24 cellular contexts compared by ENCODE assay signal in genomic region chr12:66500094-66500493, GRCh38.
DNase-seq lines count a peak whose midpoint lies in the region; ATAC-seq, FAIRE-seq and TF ChIP-seq lines count a peak whose summit lies in the region.
"Had no signal": no experiment of that assay in that cellular context is flagged by ENCODE, and none has a peak within 500 bp of the region (broad histone marks: within the 10 kb centered on the region; RNA-seq: fewer than 3 reads in every experiment).

No MANE protein-coding gene starts in this region.

- H3K4me1 ChIP-seq in GM23338 (ENCODE audit: insufficient read depth) (peaks cover 48% of the 10 kb centered on the region), MM.1S (ENCODE audit: low read length) (peaks cover 21% of the 10 kb centered on the region), H1 (replicated peaks in 1 of 4; ENCODE audit: control insufficient read depth in 3 of 4, insufficient read depth in 4 of 4, low read length in 3 of 4) (peaks cover 4 to 22% (median 16%) of the 10 kb centered on the region in 4 experiments), suprapubic skin (no peaks in the 10 kb centered on the region)
- H3K4me1 ChIP-seq: BLaER1 had no signal

- no peak overlapping the region for H3K4ac ChIP-seq in H1 (replicated peaks; ENCODE audit: insufficient read length, low read depth, low read length)

- H4K5ac ChIP-seq in H1 (ENCODE audit: insufficient read length, low read depth, low read length), result no peak overlapping the region

- H2BK15ac ChIP-seq in H1 (ENCODE audit: low read length), result no peak overlapping the region

- TF ChIP-seq POLR2A in H1 (IDR thresholded peaks at IDR 0.05; ENCODE audit: control extremely low read depth in 1 of 2, low read depth in 2 of 2, low read length in 2 of 2) (no peak), suprapubic skin (IDR thresholded peaks at IDR 0.05) (no peak)

- H3K27ac Mint-ChIP-seq in GM23338 (0 out of 2 replicates have a peak overlapping the region, but pooled peaks have one; percentile 32), nephron progenitor cell (peak overlapping the region; percentile 2)
- H3K27ac Mint-ChIP-seq: CD4-positive, CD25-positive, alpha-beta regulatory T cell had no signal

- no peak for TF ChIP-seq CTCF in GM23338 (conservative IDR thresholded peaks at IDR 0.05; ENCODE audit: low read depth in 2 of 2)
- TF ChIP-seq CTCF in MM.1S (IDR thresholded peaks at IDR 0.05; ENCODE audit: low read length), result no peak
- TF ChIP-seq CTCF in H1 (IDR thresholded peaks at IDR 0.05; ENCODE audit: control extremely low read depth in 1 of 3, insufficient read depth in 1 of 3, low read depth in 1 of 3, low read length in 3 of 3), result no peak
- no peak for TF ChIP-seq CTCF in nephron progenitor cell (IDR thresholded peaks at IDR 0.05)
- TF ChIP-seq CTCF in suprapubic skin (IDR thresholded peaks at IDR 0.05), result no peak

- H3K18ac ChIP-seq in H1 (ENCODE audit: extremely low read depth, low read length), result no peak overlapping the region

- H3K4me3 ChIP-seq in GM23338, result no peak overlapping the region
- no peak overlapping the region for H3K4me3 ChIP-seq in MM.1S (ENCODE audit: low read length)
- H3K4me3 ChIP-seq in H1 (ENCODE audit: extremely low read depth in 1 of 4, insufficient read depth in 2 of 4, low read depth in 3 of 4, low read length in 4 of 4), result no peak overlapping the region
- no peak overlapping the region for H3K4me3 ChIP-seq in suprapubic skin
- H3K4me3 ChIP-seq: BLaER1, K562, MG63 had no signal

- no peaks in the 10 kb centered on the region for H3K79me2 ChIP-seq in GM23338 (replicated peaks; ENCODE audit: insufficient read depth)
- H3K79me2 ChIP-seq in MM.1S (ENCODE audit: low read length), result no peaks in the 10 kb centered on the region
- no peaks in the 10 kb centered on the region for H3K79me2 ChIP-seq in H1 (ENCODE audit: control insufficient read depth in 1 of 2, insufficient read depth in 2 of 2, low read length in 2 of 2)

- H3K36me3 ChIP-seq in GM23338 (ENCODE audit: insufficient read depth) (no peaks in the 10 kb centered on the region), MM.1S (replicated peaks; ENCODE audit: insufficient read depth, low read length) (no peaks in the 10 kb centered on the region), H1 (ENCODE audit: control insufficient read depth in 2 of 4, insufficient read depth in 4 of 4, low read length in 3 of 4) (no peaks in the 10 kb centered on the region), suprapubic skin (no peaks in the 10 kb centered on the region)
- H3K36me3 ChIP-seq: BLaER1, MG63 had no signal

- peaks cover 58% of the 10 kb centered on the region for H3K4me1 Mint-ChIP-seq in GM23338
- peaks cover 5% of the 10 kb centered on the region for H3K4me1 Mint-ChIP-seq in nephron progenitor cell
- H3K4me1 Mint-ChIP-seq: CD4-positive, CD25-positive, alpha-beta regulatory T cell had no signal

- no peak for TF ChIP-seq RAD21 in H1 (IDR thresholded peaks at IDR 0.05 in 1 of 2, conservative IDR thresholded peaks at IDR 0.05 in 1 of 2; ENCODE audit: low read depth in 2 of 2, low read length in 2 of 2)

- TF ChIP-seq EP300 in H1 (IDR thresholded peaks at IDR 0.05; ENCODE audit: borderline replicate concordance in 1 of 2, low read depth in 2 of 2, low read length in 2 of 2), result no peak
- TF ChIP-seq EP300 in suprapubic skin (IDR thresholded peaks at IDR 0.05), result no peak

- 0 out of 2 replicates have a peak overlapping the region, but pooled peaks have one; percentile 53 for H2BK12ac ChIP-seq in H1 (ENCODE audit: low read depth, low read length)

- H2BK5ac ChIP-seq in H1 (ENCODE audit: low read depth, low read length), result peak overlapping the region; percentile 16; the same call in 1 of the 2 replicates

- H4K20me1 ChIP-seq in GM23338 (replicated peaks; ENCODE audit: insufficient read depth), result no peaks in the 10 kb centered on the region
- H4K20me1 ChIP-seq in MM.1S (ENCODE audit: insufficient read depth, low read length), result no peaks in the 10 kb centered on the region
- H4K20me1 ChIP-seq in H1 (replicated peaks in 1 of 2; ENCODE audit: control insufficient read depth in 1 of 2, insufficient read depth in 2 of 2, low read length in 2 of 2), result no peaks in the 10 kb centered on the region
- H4K20me1 ChIP-seq: BLaER1 had no signal

- CTCF ChIA-PET in H1 (lab: Charles Lee; ENCODE audit: partially characterized antibody), result no interaction called here

- ATAC-seq in GM23338 (no peak), HG02642 (IDR thresholded peaks at IDR 0.05; ENCODE audit: poor library complexity, unreplicated experiment) (no peak), GM19452 (IDR thresholded peaks at IDR 0.05; ENCODE audit: unreplicated experiment) (no peak)
- ATAC-seq: K562, Panc1 had no signal

- POLR2A ChIA-PET in H1 (lab: Charles Lee; ENCODE audit: partially characterized antibody), result no interaction called here

- 0 out of 2 replicates have a peak overlapping the region, but pooled peaks have one; percentile 98 for H3K27ac ChIP-seq in GM23338 (ENCODE audit: low read depth)
- peak overlapping the region; percentile 61; the same call in 1 of the 2 replicates for H3K27ac ChIP-seq in MM.1S (ENCODE audit: low read length)
- H3K27ac ChIP-seq in H1 (ENCODE audit: low read depth, low read length), result no peak overlapping the region
- H3K27ac ChIP-seq in suprapubic skin, result no peak overlapping the region
- H3K27ac ChIP-seq: BLaER1, HL-60 had no signal

- no peaks in the 10 kb centered on the region for H3K79me1 ChIP-seq in H1 (ENCODE audit: low read depth, low read length)

- no peaks in the 10 kb centered on the region for H3K9me3 Mint-ChIP-seq in GM23338
- H3K9me3 Mint-ChIP-seq in nephron progenitor cell, result peaks cover 3% of the 10 kb centered on the region

- no peak overlapping the region; the same call in 1 of the 2 replicates for H2AK5ac ChIP-seq in H1 (ENCODE audit: low read depth, low read length)

- H4K8ac ChIP-seq in H1 (ENCODE audit: extremely low read depth, insufficient read depth, low read length), result no peak overlapping the region

- H3F3A ChIP-seq in GM23338 (replicated peaks; ENCODE audit: low read depth) (0 out of 2 replicates have a peak, but pooled peaks cover 5% of the 10 kb centered on the region), MM.1S (ENCODE audit: insufficient read depth, low read length) (0 out of 2 replicates have a peak, but pooled peaks cover 5% of the 10 kb centered on the region)

- no peak for DNase-seq in GM23338 (ENCODE audit: low spot score)
- DNase-seq in MM.1S, result no peak
- no peak for DNase-seq in H1 (ENCODE audit: low read depth in 1 of 2, low spot score in 2 of 2)
- no peak for DNase-seq in nephron progenitor cell
- no peak for DNase-seq in GM19238 (ENCODE audit: insufficient read length, low spot score)
- no peak for DNase-seq in suprapubic skin (ENCODE audit: low spot score in 2 of 2)
- DNase-seq: CD4-positive, CD25-positive, alpha-beta regulatory T cell; MG63; NCI-H1417; NCI-H1694; NCI-H2029 treated with DMSO at 0.1 percent for 48 hours; NCI-H526 treated with DMSO at 0.1 percent for 48 hours; SK-N-SH; SW 1271 had no signal

- H2AFZ ChIP-seq in GM23338 (no peak overlapping the region), MM.1S (ENCODE audit: low read length) (no peak overlapping the region), H1 (ENCODE audit: low read length) (no peak overlapping the region)

- no peaks in the 10 kb centered on the region for H3K23me2 ChIP-seq in H1 (ENCODE audit: low read depth, low read length)

- no peak for FAIRE-seq in H1 (lab: Jason Lieb, UNC)
- FAIRE-seq: A204.1, D721Med, GM18507, H54, K562 had no signal

- WGBS in H1 (ENCODE audit: extremely low coverage in 1 of 2, insufficient coverage in 1 of 2, insufficient read length in 1 of 2, insufficient replicate concordance in 2 of 2, low coverage in 1 of 2, low lambda C conversion rate in 2 of 2, missing lambda C conversion rate in 1 of 2), 2 experiments, result 76% methylated on average over 3 of the region's 3 CpGs; no CpG with 5 or more reads in 1 of the 2 experiments
- WGBS in suprapubic skin, result 72% methylated on average over 3 of the region's 3 CpGs

- no peak overlapping the region for H3K9ac ChIP-seq in MM.1S (ENCODE audit: low read length)
- H3K9ac ChIP-seq in H1 (replicated peaks in 1 of 4; ENCODE audit: extremely low read depth in 1 of 4, low read depth in 3 of 4, low read length in 3 of 4), result no peak overlapping the region
- H3K9ac ChIP-seq: BLaER1, SK-N-SH had no signal

- H3K9me3 ChIP-seq in MM.1S (replicated peaks; ENCODE audit: insufficient read depth, low read length), result no peaks in the 10 kb centered on the region
- H3K9me3 ChIP-seq in H1 (ENCODE audit: insufficient read depth in 2 of 2, low read depth in 1 of 2, low read length in 1 of 2), result no peaks in the 10 kb centered on the region
- H3K9me3 ChIP-seq in suprapubic skin, result no peaks in the 10 kb centered on the region
- H3K9me3 ChIP-seq: BLaER1, MG63, SK-N-SH had no signal

- H3K23ac ChIP-seq in H1 (ENCODE audit: insufficient read length), result no peak overlapping the region

- H3K27me3 Mint-ChIP-seq in GM23338 (ENCODE audit: insufficient read depth, low read depth, poor library complexity), result peaks cover 2% of the 10 kb centered on the region
- peaks cover 12% of the 10 kb centered on the region for H3K27me3 Mint-ChIP-seq in nephron progenitor cell (ENCODE audit: low read depth, poor library complexity)

- no peak overlapping the region for H3K56ac ChIP-seq in H1 (replicated peaks; ENCODE audit: insufficient read length, low read depth, low read length)

- H3K9me2 ChIP-seq in GM23338 (ENCODE audit: insufficient read depth) (no peaks in the 10 kb centered on the region; the same call in 1 of the 2 replicates), MM.1S (replicated peaks; ENCODE audit: insufficient read depth, low read length) (no peaks in the 10 kb centered on the region)
- H3K9me2 ChIP-seq: SK-N-SH had no signal

- no peak overlapping the region for H4K91ac ChIP-seq in H1 (replicated peaks; ENCODE audit: insufficient read length, low read length)

- no peaks in the 10 kb centered on the region for H3K27me3 ChIP-seq in GM23338 (ENCODE audit: insufficient read depth)
- H3K27me3 ChIP-seq in MM.1S (replicated peaks; ENCODE audit: insufficient read depth, low read length), result no peaks in the 10 kb centered on the region
- no peaks in the 10 kb centered on the region for H3K27me3 ChIP-seq in H1 (replicated peaks in 1 of 4; ENCODE audit: control insufficient read depth in 3 of 4, extremely low read depth in 1 of 4, insufficient read depth in 3 of 4, low read length in 3 of 4)
- no peaks in the 10 kb centered on the region for H3K27me3 ChIP-seq in suprapubic skin
- H3K27me3 ChIP-seq: BLaER1, MG63 had no signal

- 0 out of 2 replicates have a peak overlapping the region, but pooled peaks have one; percentile 70 for H3K4me2 ChIP-seq in GM23338
- H3K4me2 ChIP-seq in MM.1S (ENCODE audit: low read depth, low read length), result peak overlapping the region; percentile 17; the same call in 1 of the 2 replicates
- no peak overlapping the region for H3K4me2 ChIP-seq in H1 (ENCODE audit: insufficient read depth in 1 of 2, low read depth in 2 of 2, low read length in 2 of 2)
- H3K4me2 ChIP-seq: BLaER1, SK-N-SH had no signal

- no peak overlapping the region for H3K14ac ChIP-seq in H1 (ENCODE audit: insufficient read length)

- H2BK20ac ChIP-seq in H1 (ENCODE audit: low read length), result peak overlapping the region; percentile 41; the same call in 1 of the 2 replicates

- H3K36me3 Mint-ChIP-seq in GM23338 (ENCODE audit: low read depth) (no peaks in the 10 kb centered on the region; the same call in 2 of the 3 replicates), nephron progenitor cell (ENCODE audit: low read depth) (no peaks in the 10 kb centered on the region)
- H3K36me3 Mint-ChIP-seq: CD4-positive, CD25-positive, alpha-beta regulatory T cell had no signal

- H2BK120ac ChIP-seq in H1 (replicated peaks; ENCODE audit: low read depth, low read length), result no peak overlapping the region

- H3K4me3 Mint-ChIP-seq in GM23338 (no peak overlapping the region), nephron progenitor cell (no peak overlapping the region)
- H3K4me3 Mint-ChIP-seq: CD4-positive, CD25-positive, alpha-beta regulatory T cell had no signal

Comparison
In these comparisons a context has a peak if more than half of its experiments do, and no peak if none do; other contexts are left out.
1. H3K27ac ChIP-seq: peak in GM23338 (single experiment) and MM.1S (single experiment); none in H1 (single experiment) and suprapubic skin (single experiment).
2. H3K4me2 ChIP-seq: peak in GM23338 (single experiment) and MM.1S (single experiment); none in H1 (0 of 2).